Comparison of ENCODE assay signal across 16 cellular contexts in genomic region chr16:27110524-27110896, GRCh38. TPM values are rescaled to one million over a fixed set of nuclear protein-coding genes. Genes with fewer than 3 reads are reported as not detected.
DNase-seq lines count a peak whose midpoint lies in the region; ATAC-seq and TF ChIP-seq lines count a peak whose summit lies in the region.
"Had no signal": no experiment of that assay in that cellular context is flagged by ENCODE, and none has a peak within 500 bp of the region (broad histone marks: within the 10 kb centered on the region; RNA-seq: fewer than 3 reads in every experiment).

No MANE protein-coding gene starts in this region.

- peaks cover 58% of the 10 kb centered on the region for H3K27me3 ChIP-seq in left ventricle myocardium inferior (ENCODE audit: low read depth)
- H3K27me3 ChIP-seq in mucosa of rectum (ENCODE audit: control insufficient read depth in 2 of 2, insufficient read depth in 2 of 2, low read length in 2 of 2), result no peaks in the 10 kb centered on the region
- no peaks in the 10 kb centered on the region for H3K27me3 ChIP-seq in ovary
- H3K27me3 ChIP-seq: pancreas had no signal

- H3K9me3 Mint-ChIP-seq in T-cell, result no peaks in the 10 kb centered on the region

- no peaks in the 10 kb centered on the region for H3K9me3 ChIP-seq in left ventricle myocardium inferior (replicated peaks)
- no peaks in the 10 kb centered on the region for H3K9me3 ChIP-seq in mucosa of rectum (ENCODE audit: control insufficient read depth in 2 of 2, low read length in 2 of 2)
- H3K9me3 ChIP-seq in ovary, result no peaks in the 10 kb centered on the region
- H3K9me3 ChIP-seq: pancreas had no signal

- DNase-seq in left ventricle myocardium inferior (no peak), left cardiac atrium (no peak), T-cell (no peak), ovary (no peak), anterior cingulate cortex (lab: John Stamatoyannopoulos, UW) (no peak)
- DNase-seq: activated CD4-positive, alpha-beta T cell treated with anti-CD3 and anti-CD28 coated beads, Interleukin-2, amount 50 U/mL, for 48 hours; activated naive CD4-positive, alpha-beta T cell; NCI-H345; stimulated activated CD8-positive, alpha-beta memory T cell treated with anti-CD3 and anti-CD28 coated beads, Interleukin-4, amount 100 ng/mL, for 48 hours; T-helper 9 cell had no signal

- no peak for TF ChIP-seq EP300 in ovary (IDR thresholded peaks at IDR 0.05)

- no peaks in the 10 kb centered on the region for H3K36me3 ChIP-seq in left ventricle myocardium inferior
- H3K36me3 ChIP-seq in mucosa of rectum (ENCODE audit: control insufficient read depth in 2 of 2, insufficient read depth in 2 of 2, low read length in 2 of 2), result no peaks in the 10 kb centered on the region
- H3K36me3 ChIP-seq in ovary, result no peaks in the 10 kb centered on the region
- H3K36me3 ChIP-seq: pancreas had no signal

- WGBS in ovary, 3 donors, result 24 to 29% (median 27%) methylated on average over 7 of the region's 7 CpGs

- H3K27me3 Mint-ChIP-seq in T-cell, result peaks cover 0 to 4% of the 10 kb centered on the region in 2 donors

- no peaks in the 10 kb centered on the region for H3K36me3 Mint-ChIP-seq in T-cell

- H3K4me1 Mint-ChIP-seq in T-cell, result peaks cover 4 to 25% (median 10%) of the 10 kb centered on the region in 3 donors

- peak overlapping the region; percentile 54 for H3K4me3 ChIP-seq in left ventricle myocardium inferior
- H3K4me3 ChIP-seq in mucosa of rectum (ENCODE audit: low read length in 2 of 2), result peak overlapping the region; percentile 50 to 56
- no peak overlapping the region for H3K4me3 ChIP-seq in ovary

- H3K4me1 ChIP-seq in left ventricle myocardium inferior, result peaks cover 12% of the 10 kb centered on the region
- peaks cover 13 to 19% of the 10 kb centered on the region in 2 donors for H3K4me1 ChIP-seq in mucosa of rectum (ENCODE audit: control insufficient read depth in 2 of 2, insufficient read depth in 2 of 2, low read length in 2 of 2)
- H3K4me1 ChIP-seq in ovary (ENCODE audit: insufficient read depth), result no peaks in the 10 kb centered on the region
- H3K4me1 ChIP-seq: pancreas had no signal

- H3K9ac ChIP-seq in mucosa of rectum (ENCODE audit: low read depth in 1 of 2, low read length in 2 of 2), result peak overlapping the region; percentile 54 to 72

- CTCF ChIA-PET in T-cell (lab: Charles Lee), result interaction anchor here (0.6 to 1.3 kb wide), 14 partner anchors 16 to 970 kb away, joined by 3 to 6 read pairs (median 4); partner anchors contain the start of gene IL21R (in 1 of the 2)

- H3K27ac Mint-ChIP-seq in T-cell, result no peak overlapping the region

- intact Hi-C loops in left ventricle myocardium inferior (cut with micrococcal nuclease) (no loop called here), left cardiac atrium (cut with DNase I) (no loop called here), ovary (cut with DNase I) (no loop called here)

- POLR2A ChIA-PET in T-cell (lab: Charles Lee), result interaction anchor here in 1 of 2 donors (0.6 kb wide), 1 partner anchor 11 kb away, joined by 8 read pairs; no protein-coding TSS in a partner anchor

- H3K27ac ChIP-seq in left ventricle myocardium inferior (replicated peaks) (peak overlapping the region; percentile 83), mucosa of rectum (ENCODE audit: low read depth in 2 of 2, low read length in 2 of 2) (peak overlapping the region; percentile 82), ovary (no peak overlapping the region)
- H3K27ac ChIP-seq: pancreas had no signal

- TF ChIP-seq POLR2A in ovary (IDR thresholded peaks at IDR 0.05), result no peak

- H3K4me3 Mint-ChIP-seq in T-cell, result peak overlapping the region in 2 of 3 donors; percentile 21 to 71

- TF ChIP-seq CTCF in left ventricle myocardium inferior (IDR thresholded peaks at IDR 0.05; ENCODE audit: borderline replicate concordance) (no peak), ovary (IDR thresholded peaks at IDR 0.05) (no peak)

- no peak for ATAC-seq in left cardiac atrium
- no peak for ATAC-seq in T-cell (replicated peaks in 1 of 4)
- ATAC-seq in GM21576 (IDR thresholded peaks at IDR 0.05; ENCODE audit: unreplicated experiment), result no peak
- ATAC-seq in HG03025 (IDR thresholded peaks at IDR 0.05; ENCODE audit: low FRiP score, unreplicated experiment), result no peak

RNA-seq across cellular contexts. Expression of gene C16orf82, which starts 43.8 kb away (rescaled TPM):
- total RNA-seq in left ventricle myocardium inferior, result not detected
- total RNA-seq in left cardiac atrium, result not detected
- total RNA-seq in T-cell, result not detected
- under 1 TPM in 1 of 7 donors, not detected in 6; 0.12 TPM for total RNA-seq in ovary
- not detected for polyA plus RNA-seq in ovary
- total RNA-seq: liver, pancreas, urinary bladder had no signal
- polyA plus RNA-seq: liver, pancreas, urinary bladder had no signal

Comparison
In these comparisons a context has a peak if more than half of its experiments do, and no peak if none do; other contexts are left out.
1. H3K27ac ChIP-seq: peak in left ventricle myocardium inferior (single experiment) and mucosa of rectum (2 of 2); none in ovary (0 of 2).